18 cellular contexts compared by ENCODE assay signal in genomic region chr2:144424559-144425240, GRCh38.
DNase-seq lines count a peak whose midpoint lies in the region; ATAC-seq, FAIRE-seq and TF ChIP-seq lines count a peak whose summit lies in the region.
"Had no signal": no experiment of that assay in that cellular context is flagged by ENCODE, and none has a peak within 500 bp of the region (broad histone marks: within the 10 kb centered on the region; RNA-seq: fewer than 3 reads in every experiment).

No MANE protein-coding gene starts in this region.

- H3K4me2 ChIP-seq in hepatocyte: no peak overlapping the region
- H3K4me2 ChIP-seq: SK-N-SH had no signal

- H3K9me3 Mint-ChIP-seq in naive thymus-derived CD8-positive, alpha-beta T cell: no peaks in the 10 kb centered on the region
- H3K9me3 Mint-ChIP-seq: CD8-positive, alpha-beta T cell; H9 had no signal

- H3K27ac ChIP-seq in hepatocyte: no peak overlapping the region
- H3K27ac ChIP-seq: VCaP had no signal

- ATAC-seq in GM18909 (IDR thresholded peaks at IDR 0.05; ENCODE audit: poor library complexity, unreplicated experiment): no peak
- ATAC-seq in naive thymus-derived CD8-positive, alpha-beta T cell: no peak
- ATAC-seq: CD8-positive, alpha-beta T cell; heart left ventricle; left ventricle myocardium superior had no signal

- peak; percentile 97 for FAIRE-seq in frontal cortex (lab: Jason Lieb, UNC)
- FAIRE-seq: endothelial cell of umbilical vein had no signal

- no peaks in the 10 kb centered on the region for H3K36me3 ChIP-seq in hepatocyte (replicated peaks; ENCODE audit: insufficient read depth, low read depth)

- H3K27ac Mint-ChIP-seq in naive thymus-derived CD8-positive, alpha-beta T cell: no peak overlapping the region
- H3K27ac Mint-ChIP-seq: CD8-positive, alpha-beta T cell; H9 had no signal

- no peak overlapping the region for H3K4me3 ChIP-seq in hepatocyte
- H3K4me3 ChIP-seq: heart left ventricle had no signal

- peaks cover 5% of the 10 kb centered on the region for H3K4me1 ChIP-seq in hepatocyte (ENCODE audit: insufficient read depth)

- no peak overlapping the region for H3K4me3 Mint-ChIP-seq in naive thymus-derived CD8-positive, alpha-beta T cell
- H3K4me3 Mint-ChIP-seq: CD8-positive, alpha-beta T cell; H9 had no signal

- WGBS in hepatocyte (ENCODE audit: low lambda C conversion rate, missing lambda C conversion rate): 97% methylated on average over 4 of the region's 4 CpGs

- no peak for TF ChIP-seq CTCF in hepatocyte (IDR thresholded peaks at IDR 0.05; ENCODE audit: poor library complexity)

- no peaks in the 10 kb centered on the region for H4K20me1 ChIP-seq in hepatocyte (ENCODE audit: insufficient read depth, poor library complexity, severe bottlenecking)

- H3K27me3 Mint-ChIP-seq in naive thymus-derived CD8-positive, alpha-beta T cell: peaks cover 0 to 8% (median 0%) of the 10 kb centered on the region in 5 donors

- peaks cover 0 to 3% (median 0%) of the 10 kb centered on the region in 3 donors for H3K36me3 Mint-ChIP-seq in naive thymus-derived CD8-positive, alpha-beta T cell

- H3K4me1 Mint-ChIP-seq in naive thymus-derived CD8-positive, alpha-beta T cell: peaks cover 0 to 37% (median 0%) of the 10 kb centered on the region in 4 donors

- H3K79me2 ChIP-seq in hepatocyte: no peaks in the 10 kb centered on the region

- H3K27me3 ChIP-seq in hepatocyte: no peaks in the 10 kb centered on the region
- H3K27me3 ChIP-seq: heart left ventricle had no signal

- no peaks in the 10 kb centered on the region for H3K9me2 ChIP-seq in hepatocyte (replicated peaks; ENCODE audit: insufficient read depth)
- H3K9me2 ChIP-seq: SK-N-SH had no signal

- no peaks in the 10 kb centered on the region for H3K9me3 ChIP-seq in hepatocyte (ENCODE audit: low read depth)
- H3K9me3 ChIP-seq: heart left ventricle, SK-N-SH had no signal

- no peak overlapping the region for H2AFZ ChIP-seq in hepatocyte

- POLR2A ChIA-PET in naive thymus-derived CD8-positive, alpha-beta T cell (lab: Charles Lee): no interaction called here

- DNase-seq in CD1c-positive myeloid dendritic cell (ENCODE audit: extremely low spot score) (peak; percentile 29), NCI-H345 (lab: John Stamatoyannopoulos, UW) (peak; percentile 22), frontal cortex (ENCODE audit: low spot score in 2 of 2) (no peak), hepatocyte (ENCODE audit: low spot score) (no peak)
- DNase-seq in stimulated activated CD4-positive, alpha-beta T cell treated with anti-CD3 and anti-CD28 coated beads, Interleukin-2, amount 100 ng/mL, for 24 hours: peak; percentile 8 to 21
- no peak for DNase-seq in naive thymus-derived CD8-positive, alpha-beta T cell
- DNase-seq: activated gamma-delta T cell; CD8-positive, alpha-beta T cell; EL; H9; heart left ventricle; left ventricle myocardium superior; NCI-H2029; NK-92 treated with Interleukin-12 subunit alpha and Interleukin-12 subunit beta, amount 100 ng/mL, for 24 hours; SK-N-SH had no signal

Comparison
In these comparisons a context has a peak if more than half of its experiments do, and no peak if none do; other contexts are left out.
1. DNase-seq: peak in CD1c-positive myeloid dendritic cell (single experiment), NCI-H345 (single experiment) and stimulated activated CD4-positive, alpha-beta T cell treated with anti-CD3 and anti-CD28 coated beads, Interleukin-2, amount 100 ng/mL, for 24 hours (2 of 2); none in frontal cortex (0 of 2), hepatocyte (single experiment) and naive thymus-derived CD8-positive, alpha-beta T cell (0 of 10).